In genomic region chr17:81165246-81166032, GRCh38 we compare ENCODE assay signal across 1 cellular context.
TF ChIP-seq lines count a peak whose summit lies in the region.

TSS of gene PVALEF (plus strand) at chr17:81165507. CDS start at chr17:81181227, 15,720 bp downstream.

TF ChIP-seq in HepG2, 621 proteins besides CTCF, POLR2A, EP300 and RAD21 (continued from another document and continues in another):
- no peak for TF ChIP-seq ZBTB40 (IDR thresholded peaks at IDR 0.05)
- TF ChIP-seq ZBTB40 (CRISPR knock-in tag; IDR thresholded peaks at IDR 0.05) = peak; percentile 37; the same call in 1 of the 2 replicates
- no peak for TF ChIP-seq KLF9 (CRISPR knock-in tag; IDR thresholded peaks at IDR 0.05; ENCODE audit: low read depth)
- no peak for TF ChIP-seq ADNP (CRISPR knock-in tag; IDR thresholded peaks at IDR 0.05)
- no peak for TF ChIP-seq ZFP36 (IDR thresholded peaks at IDR 0.05; ENCODE audit: borderline replicate concordance, low read depth, low read length, partially characterized antibody)
- TF ChIP-seq ZNF558 (CRISPR knock-in tag; IDR thresholded peaks at IDR 0.05; ENCODE audit: borderline replicate concordance) = peak; percentile 89
- no peak for TF ChIP-seq FOXP1 (IDR thresholded peaks at IDR 0.05)
- no peak for TF ChIP-seq FOXP1 (CRISPR knock-in tag; IDR thresholded peaks at IDR 0.05)
- TF ChIP-seq RXRB (CRISPR knock-in tag; IDR thresholded peaks at IDR 0.05; ENCODE audit: borderline replicate concordance) = peak; percentile 56
- no peak for TF ChIP-seq ZNF496 (CRISPR knock-in tag; IDR thresholded peaks at IDR 0.05; ENCODE audit: insufficient replicate concordance)
- peak; percentile 59 for TF ChIP-seq MED8 (CRISPR knock-in tag; IDR thresholded peaks at IDR 0.05; ENCODE audit: insufficient replicate concordance)
- TF ChIP-seq ZNF749 (CRISPR knock-in tag; IDR thresholded peaks at IDR 0.05; ENCODE audit: borderline replicate concordance) = no peak
- TF ChIP-seq JUND (CRISPR knock-in tag; IDR thresholded peaks at IDR 0.05) = peak; percentile 66
- TF ChIP-seq ZNF772 (CRISPR knock-in tag; IDR thresholded peaks at IDR 0.05) = no peak
- TF ChIP-seq KLF6 (CRISPR knock-in tag; IDR thresholded peaks at IDR 0.05) = peak; percentile 90
- no peak for TF ChIP-seq FOXA1 (IDR thresholded peaks at IDR 0.05)
- peak; percentile 21; the same call in 1 of the 2 replicates for TF ChIP-seq FOXA1 (CRISPR knock-in tag; IDR thresholded peaks at IDR 0.05)
- TF ChIP-seq ELF3 (CRISPR knock-in tag; IDR thresholded peaks at IDR 0.05) = no peak; the same call in 1 of the 2 replicates
- peak; percentile 98 for TF ChIP-seq UBTF (CRISPR knock-in tag; IDR thresholded peaks at IDR 0.05)
- no peak for TF ChIP-seq ZNF589 (CRISPR knock-in tag; conservative IDR thresholded peaks at IDR 0.05)
- TF ChIP-seq SIX1 (CRISPR knock-in tag; IDR thresholded peaks at IDR 0.05; ENCODE audit: borderline replicate concordance) = no peak
- peak; percentile 37; the same call in 1 of the 2 replicates for TF ChIP-seq MLX (CRISPR knock-in tag; IDR thresholded peaks at IDR 0.05)
- TF ChIP-seq ZNF331 (CRISPR knock-in tag; IDR thresholded peaks at IDR 0.05) = peak; percentile 84
- TF ChIP-seq ZNF484 (CRISPR knock-in tag; IDR thresholded peaks at IDR 0.05; ENCODE audit: borderline replicate concordance, low read depth) = no peak
- no peak for TF ChIP-seq DDIT3 (CRISPR knock-in tag; IDR thresholded peaks at IDR 0.05)
- no peak for TF ChIP-seq ZNF724P (CRISPR knock-in tag; IDR thresholded peaks at IDR 0.05; ENCODE audit: borderline replicate concordance)
- 0 out of 2 replicates have a peak, but pooled peaks have one; percentile 56 for TF ChIP-seq MIXL1 (CRISPR knock-in tag; IDR thresholded peaks at IDR 0.05)
- peak; percentile 69 for TF ChIP-seq SRSF1 (optimal IDR thresholded peaks at IDR 0.05; ENCODE audit: low read depth, low read length)
- TF ChIP-seq XBP1 (CRISPR knock-in tag; IDR thresholded peaks at IDR 0.05) = no peak
- no peak for TF ChIP-seq KLF15 (CRISPR knock-in tag; IDR thresholded peaks at IDR 0.05; ENCODE audit: borderline replicate concordance)
- peak; percentile 49; the same call in 1 of the 2 replicates for TF ChIP-seq ZBED4 (CRISPR knock-in tag; IDR thresholded peaks at IDR 0.05; ENCODE audit: borderline replicate concordance)
- no peak for TF ChIP-seq ZNF33A (CRISPR knock-in tag; IDR thresholded peaks at IDR 0.05; ENCODE audit: borderline replicate concordance)
- peak; percentile 83 for TF ChIP-seq KDM6A (CRISPR knock-in tag; IDR thresholded peaks at IDR 0.05; ENCODE audit: low read depth)
- TF ChIP-seq ZBTB26 (CRISPR knock-in tag; IDR thresholded peaks at IDR 0.05; ENCODE audit: borderline replicate concordance) = no peak
- TF ChIP-seq HINFP (CRISPR knock-in tag; IDR thresholded peaks at IDR 0.05; ENCODE audit: low read depth) = peak; percentile 92
- TF ChIP-seq MAZ (IDR thresholded peaks at IDR 0.05; ENCODE audit: borderline replicate concordance, low read depth, low read length) = peak; percentile 80; the same call in 1 of the 2 replicates
- peak; percentile 52; the same call in 1 of the 2 replicates for TF ChIP-seq MAZ (CRISPR knock-in tag; IDR thresholded peaks at IDR 0.05; ENCODE audit: low read depth)
- TF ChIP-seq HBP1 (CRISPR knock-in tag; IDR thresholded peaks at IDR 0.05; ENCODE audit: low read depth) = 0 out of 2 replicates have a peak, but pooled peaks have one; percentile 50
- no peak for TF ChIP-seq IRF1 (CRISPR knock-in tag; IDR thresholded peaks at IDR 0.05; ENCODE audit: low read depth)
- peak; percentile 33; the same call in 1 of the 2 replicates for TF ChIP-seq POGZ (CRISPR knock-in tag; IDR thresholded peaks at IDR 0.05)
